In the genomic region with DNA sequence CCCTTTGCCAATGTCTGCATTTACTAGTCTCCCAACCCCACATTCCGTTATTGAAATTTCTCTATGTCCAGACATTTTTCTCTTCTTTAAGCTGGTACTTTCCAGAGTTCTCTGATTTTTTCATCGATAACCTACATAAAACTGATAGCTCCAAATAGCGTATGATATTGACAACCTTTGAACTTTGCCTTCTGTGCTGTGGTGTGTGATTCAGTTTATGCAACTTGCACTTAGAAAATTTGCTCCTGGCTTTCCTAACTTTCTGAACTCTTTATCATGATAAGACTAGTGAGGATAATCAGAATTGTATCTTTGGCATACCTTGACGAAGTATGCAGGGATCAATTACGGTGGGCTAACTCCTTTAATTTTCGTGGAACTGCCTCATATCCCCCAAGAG, we compare ENCODE assay signal across 39 cellular contexts.
"Had no signal": no experiment of that assay in that cellular context is flagged by ENCODE, and none has a peak within 500 bp of the region (broad histone marks: within the 10 kb centered on the region; RNA-seq: fewer than 3 reads in every experiment).

No MANE protein-coding gene starts in this region.

- H3K4me3 Mint-ChIP-seq: activated naive CD4-positive, alpha-beta T cell treated with anti-CD3 and anti-CD28 coated beads for 36 hours; activated naive CD4-positive, alpha-beta T cell treated with anti-CD3 and anti-CD28 coated beads, Interleukin-2, amount 10 ng/mL, durations not matched to agents 7 days and 5 days; activated naive CD4-positive, alpha-beta T cell treated with anti-CD3 and anti-CD28 coated beads, Interleukin-2, amount 50 U/mL, for 24 hours; activated naive CD8-positive, alpha-beta T cell; activated naive CD8-positive, alpha-beta T cell treated with anti-CD3 and anti-CD28 coated beads for 36 hours; activated naive CD8-positive, alpha-beta T cell treated with anti-CD3 and anti-CD28 coated beads, Interleukin-2, amount 10 ng/mL, durations not matched to agents 7 days and 5 days; activated naive CD8-positive, alpha-beta T cell treated with anti-CD3 and anti-CD28 coated beads, Interleukin-2, amount 50 U/mL, for 24 hours; activated T-cell treated with anti-CD3 and anti-CD28 coated beads, Interleukin-2, amount 50 U/mL, for 24 hours; activated T-cell treated with anti-CD3 and anti-CD28 coated beads, Interleukin-2, amount 50 U/mL, for 4 hours; activated T-cell treated with anti-CD3 and anti-CD28 coated beads, Interleukin-2, amount 50 U/mL, for 72 hours; activated T-helper 1 cell treated with anti-CD3 and anti-CD28 coated beads, Interleukin-12 subunit alpha, Interleukin-12 subunit beta, Interleukin-2, Interleukin-4 antibody, amounts not matched to agents 30 ng/mL and 10 ng/mL and 1 ng/mL, durations not matched to agents 14 hours and 24 hours and 36 hours; activated T-helper 17 cell treated with anti-CD3 and anti-CD28 coated beads, Interleukin-2, amount 50 U/mL, for 72 hours; brain; central memory CD8-positive, alpha-beta T cell had no signal

- H3K4me3 ChIP-seq: adrenal gland, ascending aorta, body of pancreas, breast epithelium, cardiac muscle cell had no signal

- H3K27me3 Mint-ChIP-seq: activated naive CD4-positive, alpha-beta T cell treated with anti-CD3 and anti-CD28 coated beads, Interleukin-2, amount 10 ng/mL, durations not matched to agents 7 days and 5 days; activated naive CD4-positive, alpha-beta T cell treated with anti-CD3 and anti-CD28 coated beads, Interleukin-2, amount 50 U/mL, for 24 hours; activated naive CD8-positive, alpha-beta T cell; activated naive CD8-positive, alpha-beta T cell treated with anti-CD3 and anti-CD28 coated beads for 36 hours; activated naive CD8-positive, alpha-beta T cell treated with anti-CD3 and anti-CD28 coated beads, Interleukin-2, amount 10 ng/mL, durations not matched to agents 7 days and 5 days; activated naive CD8-positive, alpha-beta T cell treated with anti-CD3 and anti-CD28 coated beads, Interleukin-2, amount 50 U/mL, for 24 hours; activated T-cell treated with anti-CD3 and anti-CD28 coated beads, Interleukin-2, amount 50 U/mL, for 24 hours; activated T-helper 17 cell treated with anti-CD3 and anti-CD28 coated beads, Interleukin-2, amount 50 U/mL, for 72 hours; brain; central memory CD8-positive, alpha-beta T cell had no signal

- H3K36me3 Mint-ChIP-seq: activated naive CD4-positive, alpha-beta T cell treated with anti-CD3 and anti-CD28 coated beads, Interleukin-2, amount 10 ng/mL, durations not matched to agents 7 days and 5 days; activated naive CD4-positive, alpha-beta T cell treated with anti-CD3 and anti-CD28 coated beads, Interleukin-2, amount 50 U/mL, for 24 hours; activated naive CD4-positive, alpha-beta T cell treated with anti-CD3 and anti-CD28 coated beads, Interleukin-2, amount 50 U/mL, for 72 hours; activated naive CD8-positive, alpha-beta T cell; activated naive CD8-positive, alpha-beta T cell treated with anti-CD3 and anti-CD28 coated beads for 36 hours; activated naive CD8-positive, alpha-beta T cell treated with anti-CD3 and anti-CD28 coated beads, Interleukin-2, amount 10 ng/mL, durations not matched to agents 7 days and 5 days; brain had no signal

- H3K9me3 ChIP-seq: adrenal gland, ascending aorta, body of pancreas, breast epithelium had no signal

- H3K4me1 ChIP-seq: adrenal gland, ascending aorta, body of pancreas, breast epithelium had no signal

- ATAC-seq: activated naive CD4-positive, alpha-beta T cell treated with anti-CD3 and anti-CD28 coated beads, Interleukin-2, amount 50 U/mL, for 72 hours; activated naive CD8-positive, alpha-beta T cell treated with anti-CD3 and anti-CD28 coated beads, Interleukin-2, amount 50 U/mL, for 24 hours; activated T-cell treated with anti-CD3 and anti-CD28 coated beads, Interleukin-2, amount 50 U/mL, for 4 hours; activated T-cell treated with anti-CD3 and anti-CD28 coated beads, Interleukin-2, amount 50 U/mL, for 72 hours; activated T-helper 17 cell treated with anti-CD3 and anti-CD28 coated beads, Interleukin-2, amount 50 U/mL, for 72 hours; body of pancreas had no signal

- FAIRE-seq: astrocyte, bronchial epithelial cell had no signal

- DNase-seq: activated effector memory CD4-positive, alpha-beta T cell treated with anti-CD3 and anti-CD28 coated beads, Interleukin-2, amount 50 U/mL, for 16 hours; activated effector memory CD4-positive, alpha-beta T cell treated with Interleukin-2 at 50 U/mL for 16 hours; activated gamma-delta T cell; activated gamma-delta T cell treated with Interleukin-2 at 50 U/mL for 16 hours; activated naive CD4-positive, alpha-beta T cell; activated naive CD4-positive, alpha-beta T cell treated with anti-CD3 and anti-CD28 coated beads for 36 hours; activated naive CD4-positive, alpha-beta T cell treated with anti-CD3 and anti-CD28 coated beads, Interleukin-2, amount 10 ng/mL, durations not matched to agents 7 days and 5 days; activated naive CD4-positive, alpha-beta T cell treated with anti-CD3 and anti-CD28 coated beads, Interleukin-2, amount 50 U/mL, for 16 hours; activated naive CD4-positive, alpha-beta T cell treated with Interleukin-2 at 50 U/mL for 16 hours; activated naive CD8-positive, alpha-beta T cell treated with anti-CD3 and anti-CD28 coated beads for 36 hours; activated naive CD8-positive, alpha-beta T cell treated with anti-CD3 and anti-CD28 coated beads, Interleukin-2, amount 10 ng/mL, durations not matched to agents 7 days and 5 days; activated naive CD8-positive, alpha-beta T cell treated with anti-CD3 and anti-CD28 coated beads, Interleukin-2, amount 50 U/mL, for 24 hours; activated T-cell treated with anti-CD3 and anti-CD28 coated beads, Interleukin-2, amount 50 U/mL, for 24 hours; activated T-cell treated with anti-CD3 and anti-CD28 coated beads, Interleukin-2, amount 50 U/mL, for 4 hours; activated T-cell treated with anti-CD3 and anti-CD28 coated beads, Interleukin-2, amount 50 U/mL, for 48 hours; activated T-cell treated with anti-CD3 and anti-CD28 coated beads, Interleukin-2, amount 50 U/mL, for 72 hours; adrenal gland; amniotic stem cell; amygdala; anterior cingulate cortex; aorta; body of pancreas; brain microvascular endothelial cell; caudate nucleus; central memory CD4-positive, alpha-beta T cell; cerebellar nuclear complex had no signal

- H3K27me3 ChIP-seq: adrenal gland, ascending aorta, body of pancreas, brain microvascular endothelial cell, breast epithelium, cardiac muscle cell had no signal

- H3K27ac Mint-ChIP-seq: activated naive CD4-positive, alpha-beta T cell treated with anti-CD3 and anti-CD28 coated beads for 36 hours; activated naive CD4-positive, alpha-beta T cell treated with anti-CD3 and anti-CD28 coated beads, Interleukin-2, amount 10 ng/mL, durations not matched to agents 7 days and 5 days; activated naive CD4-positive, alpha-beta T cell treated with anti-CD3 and anti-CD28 coated beads, Interleukin-2, amount 50 U/mL, for 24 hours; activated naive CD4-positive, alpha-beta T cell treated with anti-CD3 and anti-CD28 coated beads, Interleukin-2, amount 50 U/mL, for 72 hours; activated naive CD8-positive, alpha-beta T cell; activated naive CD8-positive, alpha-beta T cell treated with anti-CD3 and anti-CD28 coated beads for 36 hours; activated naive CD8-positive, alpha-beta T cell treated with anti-CD3 and anti-CD28 coated beads, Interleukin-2, amount 10 ng/mL, durations not matched to agents 7 days and 5 days; activated naive CD8-positive, alpha-beta T cell treated with anti-CD3 and anti-CD28 coated beads, Interleukin-2, amount 50 U/mL, for 24 hours; activated T-cell treated with anti-CD3 and anti-CD28 coated beads, Interleukin-2, amount 50 U/mL, for 24 hours; activated T-cell treated with anti-CD3 and anti-CD28 coated beads, Interleukin-2, amount 50 U/mL, for 72 hours; activated T-helper 1 cell treated with anti-CD3 and anti-CD28 coated beads, Interleukin-12 subunit alpha, Interleukin-12 subunit beta, Interleukin-2, Interleukin-4 antibody, amounts not matched to agents 30 ng/mL and 10 ng/mL and 1 ng/mL, durations not matched to agents 14 hours and 24 hours and 36 hours; activated T-helper 17 cell treated with anti-CD3 and anti-CD28 coated beads, Interleukin-2, amount 50 U/mL, for 72 hours; activated T-helper 2 cell treated with anti-CD3 and anti-CD28 coated beads, Interferon-gamma antibody, Interleukin-2, Interleukin-4, amounts not matched to agents 10 μg/mL and 5 μg/mL and 100 μg/mL, durations not matched to agents 14 hours and 24 hours and 36 hours; brain had no signal

- H3K9me3 Mint-ChIP-seq: activated naive CD4-positive, alpha-beta T cell treated with anti-CD3 and anti-CD28 coated beads, Interleukin-2, amount 50 U/mL, for 24 hours; activated naive CD8-positive, alpha-beta T cell treated with anti-CD3 and anti-CD28 coated beads, Interleukin-2, amount 10 ng/mL, durations not matched to agents 7 days and 5 days; activated T-helper 1 cell treated with anti-CD3 and anti-CD28 coated beads, Interleukin-12 subunit alpha, Interleukin-12 subunit beta, Interleukin-2, Interleukin-4 antibody, amounts not matched to agents 30 ng/mL and 10 ng/mL and 1 ng/mL, durations not matched to agents 14 hours and 24 hours and 36 hours had no signal

- H3K4me1 Mint-ChIP-seq: activated naive CD4-positive, alpha-beta T cell treated with anti-CD3 and anti-CD28 coated beads, Interleukin-2, amount 10 ng/mL, durations not matched to agents 7 days and 5 days; activated naive CD4-positive, alpha-beta T cell treated with anti-CD3 and anti-CD28 coated beads, Interleukin-2, amount 50 U/mL, for 24 hours; activated naive CD8-positive, alpha-beta T cell treated with anti-CD3 and anti-CD28 coated beads for 36 hours; activated naive CD8-positive, alpha-beta T cell treated with anti-CD3 and anti-CD28 coated beads, Interleukin-2, amount 10 ng/mL, durations not matched to agents 7 days and 5 days; activated naive CD8-positive, alpha-beta T cell treated with anti-CD3 and anti-CD28 coated beads, Interleukin-2, amount 50 U/mL, for 24 hours; activated T-helper 17 cell treated with anti-CD3 and anti-CD28 coated beads, Interleukin-2, amount 50 U/mL, for 72 hours; brain; central memory CD8-positive, alpha-beta T cell had no signal

- H3K36me3 ChIP-seq: adrenal gland, ascending aorta, brain microvascular endothelial cell, breast epithelium, cardiac muscle cell had no signal

- H3K27ac ChIP-seq: adrenal gland, ascending aorta, body of pancreas, brain microvascular endothelial cell, breast epithelium, cardiac muscle cell had no signal
